1 cellular context compared by ENCODE assay signal in genomic region chrX:131729295-131729694, GRCh38.
TF ChIP-seq lines count a peak whose summit lies in the region.

No MANE protein-coding gene starts in this region.

TF ChIP-seq in GM12878, 131 proteins besides CTCF, POLR2A, EP300 and RAD21 (continued from another document):
- TF ChIP-seq ZNF592 (IDR thresholded peaks at IDR 0.05) (0 out of 2 replicates have a peak, but pooled peaks have one; percentile 31), IRF4 (IDR thresholded peaks at IDR 0.05; ENCODE audit: low read depth, low read length) (0 out of 2 replicates have a peak, but pooled peaks have one; percentile 19), HCFC1 (IDR thresholded peaks at IDR 0.05; ENCODE audit: low read length) (peak; percentile 34), SP1 (IDR thresholded peaks at IDR 0.05; ENCODE audit: low read depth, low read length) (peak; percentile 48), ZNF384 (IDR thresholded peaks at IDR 0.05; ENCODE audit: borderline replicate concordance, low read depth, low read length) (peak; percentile 99), PKNOX1 (IDR thresholded peaks at IDR 0.05) (no peak)
